ENCODE assay signal across 2 cellular contexts in the genomic region with DNA sequence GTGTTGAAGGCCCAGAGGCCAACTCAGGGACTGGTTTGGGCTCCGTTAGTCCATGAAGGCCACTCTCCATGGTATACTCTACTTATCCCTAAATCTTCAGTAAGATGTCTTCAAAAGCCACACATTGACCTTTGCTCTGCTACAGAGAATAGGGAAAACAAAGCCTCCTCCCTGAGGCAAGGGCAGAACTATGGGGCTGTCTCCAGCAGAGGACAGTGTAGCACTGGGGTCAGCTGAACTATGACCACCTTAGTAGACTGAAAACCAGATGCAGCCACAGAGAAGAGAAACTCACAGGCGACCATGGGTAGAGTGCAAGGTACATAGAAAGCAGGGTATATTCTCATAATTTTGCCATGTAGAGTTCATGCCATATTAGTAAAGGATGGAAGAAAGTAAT.
TF ChIP-seq lines count a peak whose summit lies in the region.

No MANE protein-coding gene starts in this region.

TF ChIP-seq in HCT116, 20 proteins besides CTCF, POLR2A, EP300 and RAD21 (continued from another document):
- TF ChIP-seq, protein P1, sequence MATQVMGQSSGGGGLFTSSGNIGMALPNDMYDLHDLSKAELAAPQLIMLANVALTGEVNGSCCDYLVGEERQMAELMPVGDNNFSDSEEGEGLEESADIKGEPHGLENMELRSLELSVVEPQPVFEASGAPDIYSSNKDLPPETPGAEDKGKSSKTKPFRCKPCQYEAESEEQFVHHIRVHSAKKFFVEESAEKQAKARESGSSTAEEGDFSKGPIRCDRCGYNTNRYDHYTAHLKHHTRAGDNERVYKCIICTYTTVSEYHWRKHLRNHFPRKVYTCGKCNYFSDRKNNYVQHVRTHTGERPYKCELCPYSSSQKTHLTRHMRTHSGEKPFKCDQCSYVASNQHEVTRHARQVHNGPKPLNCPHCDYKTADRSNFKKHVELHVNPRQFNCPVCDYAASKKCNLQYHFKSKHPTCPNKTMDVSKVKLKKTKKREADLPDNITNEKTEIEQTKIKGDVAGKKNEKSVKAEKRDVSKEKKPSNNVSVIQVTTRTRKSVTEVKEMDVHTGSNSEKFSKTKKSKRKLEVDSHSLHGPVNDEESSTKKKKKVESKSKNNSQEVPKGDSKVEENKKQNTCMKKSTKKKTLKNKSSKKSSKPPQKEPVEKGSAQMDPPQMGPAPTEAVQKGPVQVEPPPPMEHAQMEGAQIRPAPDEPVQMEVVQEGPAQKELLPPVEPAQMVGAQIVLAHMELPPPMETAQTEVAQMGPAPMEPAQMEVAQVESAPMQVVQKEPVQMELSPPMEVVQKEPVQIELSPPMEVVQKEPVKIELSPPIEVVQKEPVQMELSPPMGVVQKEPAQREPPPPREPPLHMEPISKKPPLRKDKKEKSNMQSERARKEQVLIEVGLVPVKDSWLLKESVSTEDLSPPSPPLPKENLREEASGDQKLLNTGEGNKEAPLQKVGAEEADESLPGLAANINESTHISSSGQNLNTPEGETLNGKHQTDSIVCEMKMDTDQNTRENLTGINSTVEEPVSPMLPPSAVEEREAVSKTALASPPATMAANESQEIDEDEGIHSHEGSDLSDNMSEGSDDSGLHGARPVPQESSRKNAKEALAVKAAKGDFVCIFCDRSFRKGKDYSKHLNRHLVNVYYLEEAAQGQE (IDR thresholded peaks at IDR 0.05; ENCODE audit: low read depth): no peak
- TF ChIP-seq FOSL1 (IDR thresholded peaks at IDR 0.05; ENCODE audit: low read depth) (no peak), EZH2 (IDR thresholded peaks at IDR 0.05) (no peak), ZFX (IDR thresholded peaks at IDR 0.05) (no peak), ZNF274 (IDR thresholded peaks at IDR 0.05; ENCODE audit: low read depth, low read length) (no peak), YY1 (IDR thresholded peaks at IDR 0.05; ENCODE audit: extremely low read depth, insufficient replicate concordance, low read depth, low read length) (no peak), EGR1 (IDR thresholded peaks at IDR 0.05; ENCODE audit: low read depth) (no peak), JUND (IDR thresholded peaks at IDR 0.05) (no peak), CEBPB (IDR thresholded peaks at IDR 0.05; ENCODE audit: low read depth) (no peak), POLR2AphosphoS5 (IDR thresholded peaks at IDR 0.05; ENCODE audit: low read depth, low read length) (no peak), SIN3A (IDR thresholded peaks at IDR 0.05; ENCODE audit: low read depth) (no peak)
- TF ChIP-seq, protein P2, sequence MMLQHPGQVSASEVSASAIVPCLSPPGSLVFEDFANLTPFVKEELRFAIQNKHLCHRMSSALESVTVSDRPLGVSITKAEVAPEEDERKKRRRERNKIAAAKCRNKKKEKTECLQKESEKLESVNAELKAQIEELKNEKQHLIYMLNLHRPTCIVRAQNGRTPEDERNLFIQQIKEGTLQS (IDR thresholded peaks at IDR 0.05): no peak
- TF ChIP-seq, protein P3, sequence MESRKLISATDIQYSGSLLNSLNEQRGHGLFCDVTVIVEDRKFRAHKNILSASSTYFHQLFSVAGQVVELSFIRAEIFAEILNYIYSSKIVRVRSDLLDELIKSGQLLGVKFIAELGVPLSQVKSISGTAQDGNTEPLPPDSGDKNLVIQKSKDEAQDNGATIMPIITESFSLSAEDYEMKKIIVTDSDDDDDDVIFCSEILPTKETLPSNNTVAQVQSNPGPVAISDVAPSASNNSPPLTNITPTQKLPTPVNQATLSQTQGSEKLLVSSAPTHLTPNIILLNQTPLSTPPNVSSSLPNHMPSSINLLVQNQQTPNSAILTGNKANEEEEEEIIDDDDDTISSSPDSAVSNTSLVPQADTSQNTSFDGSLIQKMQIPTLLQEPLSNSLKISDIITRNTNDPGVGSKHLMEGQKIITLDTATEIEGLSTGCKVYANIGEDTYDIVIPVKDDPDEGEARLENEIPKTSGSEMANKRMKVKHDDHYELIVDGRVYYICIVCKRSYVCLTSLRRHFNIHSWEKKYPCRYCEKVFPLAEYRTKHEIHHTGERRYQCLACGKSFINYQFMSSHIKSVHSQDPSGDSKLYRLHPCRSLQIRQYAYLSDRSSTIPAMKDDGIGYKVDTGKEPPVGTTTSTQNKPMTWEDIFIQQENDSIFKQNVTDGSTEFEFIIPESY (IDR thresholded peaks at IDR 0.05; ENCODE audit: extremely low read depth, insufficient replicate concordance, low read length): no peak

TF ChIP-seq in WTC11, 78 proteins besides CTCF, POLR2A, EP300 and RAD21 (continued from another document):
- TF ChIP-seq, protein P4, sequence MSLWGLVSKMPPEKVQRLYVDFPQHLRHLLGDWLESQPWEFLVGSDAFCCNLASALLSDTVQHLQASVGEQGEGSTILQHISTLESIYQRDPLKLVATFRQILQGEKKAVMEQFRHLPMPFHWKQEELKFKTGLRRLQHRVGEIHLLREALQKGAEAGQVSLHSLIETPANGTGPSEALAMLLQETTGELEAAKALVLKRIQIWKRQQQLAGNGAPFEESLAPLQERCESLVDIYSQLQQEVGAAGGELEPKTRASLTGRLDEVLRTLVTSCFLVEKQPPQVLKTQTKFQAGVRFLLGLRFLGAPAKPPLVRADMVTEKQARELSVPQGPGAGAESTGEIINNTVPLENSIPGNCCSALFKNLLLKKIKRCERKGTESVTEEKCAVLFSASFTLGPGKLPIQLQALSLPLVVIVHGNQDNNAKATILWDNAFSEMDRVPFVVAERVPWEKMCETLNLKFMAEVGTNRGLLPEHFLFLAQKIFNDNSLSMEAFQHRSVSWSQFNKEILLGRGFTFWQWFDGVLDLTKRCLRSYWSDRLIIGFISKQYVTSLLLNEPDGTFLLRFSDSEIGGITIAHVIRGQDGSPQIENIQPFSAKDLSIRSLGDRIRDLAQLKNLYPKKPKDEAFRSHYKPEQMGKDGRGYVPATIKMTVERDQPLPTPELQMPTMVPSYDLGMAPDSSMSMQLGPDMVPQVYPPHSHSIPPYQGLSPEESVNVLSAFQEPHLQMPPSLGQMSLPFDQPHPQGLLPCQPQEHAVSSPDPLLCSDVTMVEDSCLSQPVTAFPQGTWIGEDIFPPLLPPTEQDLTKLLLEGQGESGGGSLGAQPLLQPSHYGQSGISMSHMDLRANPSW (CRISPR knock-in tag; conservative IDR thresholded peaks at IDR 0.05; ENCODE audit: low read depth): no peak
- TF ChIP-seq CREM (CRISPR knock-in tag; IDR thresholded peaks at IDR 0.05): no peak
